1 cellular context compared by ENCODE assay signal in the genomic region with DNA sequence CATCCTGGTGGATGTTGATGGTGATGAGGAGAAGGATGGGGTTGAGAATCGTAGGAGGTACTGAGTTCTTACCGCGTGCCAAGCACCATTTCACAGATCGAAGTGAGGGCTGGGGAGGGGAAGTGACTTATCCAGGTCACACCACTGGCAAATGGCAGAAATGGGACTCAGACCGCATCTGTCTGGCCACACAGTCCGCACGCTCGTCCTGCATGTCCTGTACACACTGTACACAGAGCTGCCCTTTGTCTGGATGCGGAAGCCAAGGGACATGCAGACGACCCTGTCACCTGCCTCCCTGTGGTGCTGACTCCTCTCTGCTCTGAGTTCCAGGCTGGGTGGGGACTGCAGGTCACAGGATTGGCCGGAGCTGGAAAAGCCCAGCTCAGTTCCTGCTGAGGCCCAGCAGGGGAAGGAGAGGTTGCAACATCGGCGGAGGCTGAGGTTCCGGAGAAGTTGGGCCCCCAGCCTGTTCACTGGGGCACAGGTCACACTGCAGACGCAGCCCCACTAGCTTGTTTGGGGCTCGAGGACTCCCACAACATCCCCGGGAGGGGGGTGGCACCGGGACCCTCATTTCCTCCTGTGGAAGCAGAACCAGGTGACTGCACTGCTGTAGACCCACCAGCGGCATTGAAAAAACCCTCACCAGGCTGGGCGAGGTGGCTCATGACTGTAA.
A peak's percentile ranks its signal among the peaks of the same experiment; 100 is the strongest.
TF ChIP-seq lines count a peak whose summit lies in the region.

No MANE protein-coding gene starts in this region.

TF ChIP-seq in HepG2, 621 proteins besides CTCF, POLR2A, EP300 and RAD21 (continued from another document and continues in another):
- TF ChIP-seq, protein P1, sequence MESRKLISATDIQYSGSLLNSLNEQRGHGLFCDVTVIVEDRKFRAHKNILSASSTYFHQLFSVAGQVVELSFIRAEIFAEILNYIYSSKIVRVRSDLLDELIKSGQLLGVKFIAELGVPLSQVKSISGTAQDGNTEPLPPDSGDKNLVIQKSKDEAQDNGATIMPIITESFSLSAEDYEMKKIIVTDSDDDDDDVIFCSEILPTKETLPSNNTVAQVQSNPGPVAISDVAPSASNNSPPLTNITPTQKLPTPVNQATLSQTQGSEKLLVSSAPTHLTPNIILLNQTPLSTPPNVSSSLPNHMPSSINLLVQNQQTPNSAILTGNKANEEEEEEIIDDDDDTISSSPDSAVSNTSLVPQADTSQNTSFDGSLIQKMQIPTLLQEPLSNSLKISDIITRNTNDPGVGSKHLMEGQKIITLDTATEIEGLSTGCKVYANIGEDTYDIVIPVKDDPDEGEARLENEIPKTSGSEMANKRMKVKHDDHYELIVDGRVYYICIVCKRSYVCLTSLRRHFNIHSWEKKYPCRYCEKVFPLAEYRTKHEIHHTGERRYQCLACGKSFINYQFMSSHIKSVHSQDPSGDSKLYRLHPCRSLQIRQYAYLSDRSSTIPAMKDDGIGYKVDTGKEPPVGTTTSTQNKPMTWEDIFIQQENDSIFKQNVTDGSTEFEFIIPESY (CRISPR knock-in tag; IDR thresholded peaks at IDR 0.05), result peak; percentile 84
- TF ChIP-seq ZNF577 (CRISPR knock-in tag; IDR thresholded peaks at IDR 0.05; ENCODE audit: borderline replicate concordance, low read depth), result no peak
- TF ChIP-seq FOXA1 (IDR thresholded peaks at IDR 0.05), result peak; percentile 4; the same call in 1 of the 2 replicates
- peak; percentile 98 for TF ChIP-seq FOXA1 (CRISPR knock-in tag; IDR thresholded peaks at IDR 0.05)
- no peak for TF ChIP-seq TAF15 (IDR thresholded peaks at IDR 0.05; ENCODE audit: low read depth, low read length, poor library complexity, severe bottlenecking)
- TF ChIP-seq PRMT3 (CRISPR knock-in tag; IDR thresholded peaks at IDR 0.05; ENCODE audit: borderline replicate concordance, low read depth), result no peak; the same call in 1 of the 2 replicates
- TF ChIP-seq ZNF724P (CRISPR knock-in tag; IDR thresholded peaks at IDR 0.05; ENCODE audit: borderline replicate concordance), result peak; percentile 51; the same call in 1 of the 2 replicates
- TF ChIP-seq SRSF9 (IDR thresholded peaks at IDR 0.05; ENCODE audit: borderline replicate concordance, insufficient read depth, low read depth, low read length, poor library complexity, severe bottlenecking), result no peak
- 0 out of 2 replicates have a peak, but pooled peaks have one; percentile 61 for TF ChIP-seq TOE1 (CRISPR knock-in tag; IDR thresholded peaks at IDR 0.05)
- peak; percentile 75; the same call in 1 of the 2 replicates for TF ChIP-seq ZNF616 (CRISPR knock-in tag; IDR thresholded peaks at IDR 0.05; ENCODE audit: low read depth)
- TF ChIP-seq SRSF1 (optimal IDR thresholded peaks at IDR 0.05; ENCODE audit: low read depth, low read length), result peak; percentile 80
- TF ChIP-seq, protein P2, sequence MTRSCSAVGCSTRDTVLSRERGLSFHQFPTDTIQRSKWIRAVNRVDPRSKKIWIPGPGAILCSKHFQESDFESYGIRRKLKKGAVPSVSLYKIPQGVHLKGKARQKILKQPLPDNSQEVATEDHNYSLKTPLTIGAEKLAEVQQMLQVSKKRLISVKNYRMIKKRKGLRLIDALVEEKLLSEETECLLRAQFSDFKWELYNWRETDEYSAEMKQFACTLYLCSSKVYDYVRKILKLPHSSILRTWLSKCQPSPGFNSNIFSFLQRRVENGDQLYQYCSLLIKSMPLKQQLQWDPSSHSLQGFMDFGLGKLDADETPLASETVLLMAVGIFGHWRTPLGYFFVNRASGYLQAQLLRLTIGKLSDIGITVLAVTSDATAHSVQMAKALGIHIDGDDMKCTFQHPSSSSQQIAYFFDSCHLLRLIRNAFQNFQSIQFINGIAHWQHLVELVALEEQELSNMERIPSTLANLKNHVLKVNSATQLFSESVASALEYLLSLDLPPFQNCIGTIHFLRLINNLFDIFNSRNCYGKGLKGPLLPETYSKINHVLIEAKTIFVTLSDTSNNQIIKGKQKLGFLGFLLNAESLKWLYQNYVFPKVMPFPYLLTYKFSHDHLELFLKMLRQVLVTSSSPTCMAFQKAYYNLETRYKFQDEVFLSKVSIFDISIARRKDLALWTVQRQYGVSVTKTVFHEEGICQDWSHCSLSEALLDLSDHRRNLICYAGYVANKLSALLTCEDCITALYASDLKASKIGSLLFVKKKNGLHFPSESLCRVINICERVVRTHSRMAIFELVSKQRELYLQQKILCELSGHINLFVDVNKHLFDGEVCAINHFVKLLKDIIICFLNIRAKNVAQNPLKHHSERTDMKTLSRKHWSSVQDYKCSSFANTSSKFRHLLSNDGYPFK (CRISPR knock-in tag; IDR thresholded peaks at IDR 0.05; ENCODE audit: borderline replicate concordance), result peak; percentile 90
- peak; percentile 85; the same call in 1 of the 2 replicates for TF ChIP-seq FIP1L1 (IDR thresholded peaks at IDR 0.05; ENCODE audit: borderline replicate concordance, insufficient read depth, low read depth, low read length)
- peak; percentile 97; the same call in 1 of the 2 replicates for TF ChIP-seq MTA1 (CRISPR knock-in tag; IDR thresholded peaks at IDR 0.05; ENCODE audit: borderline replicate concordance)
- TF ChIP-seq ZNF10 (CRISPR knock-in tag; IDR thresholded peaks at IDR 0.05; ENCODE audit: borderline replicate concordance, low read depth), result no peak
- no peak for TF ChIP-seq ZNF20 (CRISPR knock-in tag; IDR thresholded peaks at IDR 0.05)
- TF ChIP-seq SALL1 (CRISPR knock-in tag; IDR thresholded peaks at IDR 0.05), result peak; percentile 99
- no peak for TF ChIP-seq ZNF251 (CRISPR knock-in tag; IDR thresholded peaks at IDR 0.05)
- TF ChIP-seq, protein P3, sequence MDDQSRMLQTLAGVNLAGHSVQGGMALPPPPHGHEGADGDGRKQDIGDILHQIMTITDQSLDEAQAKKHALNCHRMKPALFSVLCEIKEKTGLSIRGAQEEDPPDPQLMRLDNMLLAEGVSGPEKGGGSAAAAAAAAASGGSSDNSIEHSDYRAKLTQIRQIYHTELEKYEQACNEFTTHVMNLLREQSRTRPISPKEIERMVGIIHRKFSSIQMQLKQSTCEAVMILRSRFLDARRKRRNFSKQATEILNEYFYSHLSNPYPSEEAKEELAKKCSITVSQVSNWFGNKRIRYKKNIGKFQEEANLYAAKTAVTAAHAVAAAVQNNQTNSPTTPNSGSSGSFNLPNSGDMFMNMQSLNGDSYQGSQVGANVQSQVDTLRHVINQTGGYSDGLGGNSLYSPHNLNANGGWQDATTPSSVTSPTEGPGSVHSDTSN (CRISPR knock-in tag; IDR thresholded peaks at IDR 0.05; ENCODE audit: borderline replicate concordance), result no peak
- TF ChIP-seq, protein P4, sequence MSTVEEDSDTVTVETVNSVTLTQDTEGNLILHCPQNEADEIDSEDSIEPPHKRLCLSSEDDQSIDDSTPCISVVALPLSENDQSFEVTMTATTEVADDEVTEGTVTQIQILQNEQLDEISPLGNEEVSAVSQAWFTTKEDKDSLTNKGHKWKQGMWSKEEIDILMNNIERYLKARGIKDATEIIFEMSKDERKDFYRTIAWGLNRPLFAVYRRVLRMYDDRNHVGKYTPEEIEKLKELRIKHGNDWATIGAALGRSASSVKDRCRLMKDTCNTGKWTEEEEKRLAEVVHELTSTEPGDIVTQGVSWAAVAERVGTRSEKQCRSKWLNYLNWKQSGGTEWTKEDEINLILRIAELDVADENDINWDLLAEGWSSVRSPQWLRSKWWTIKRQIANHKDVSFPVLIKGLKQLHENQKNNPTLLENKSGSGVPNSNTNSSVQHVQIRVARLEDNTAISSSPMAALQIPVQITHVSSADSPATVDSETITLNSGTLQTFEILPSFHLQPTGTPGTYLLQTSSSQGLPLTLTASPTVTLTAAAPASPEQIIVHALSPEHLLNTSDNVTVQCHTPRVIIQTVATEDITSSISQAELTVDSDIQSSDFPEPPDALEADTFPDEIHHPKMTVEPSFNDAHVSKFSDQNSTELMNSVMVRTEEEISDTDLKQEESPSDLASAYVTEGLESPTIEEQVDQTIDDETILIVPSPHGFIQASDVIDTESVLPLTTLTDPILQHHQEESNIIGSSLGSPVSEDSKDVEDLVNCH (CRISPR knock-in tag; IDR thresholded peaks at IDR 0.05), result no peak; the same call in 1 of the 2 replicates
- TF ChIP-seq MTF2 (CRISPR knock-in tag; IDR thresholded peaks at IDR 0.05; ENCODE audit: borderline replicate concordance), result peak; percentile 43; the same call in 1 of the 2 replicates
- 0 out of 2 replicates have a peak, but pooled peaks have one; percentile 87 for TF ChIP-seq CC2D1A (CRISPR knock-in tag; IDR thresholded peaks at IDR 0.05)
- TF ChIP-seq, protein P5, sequence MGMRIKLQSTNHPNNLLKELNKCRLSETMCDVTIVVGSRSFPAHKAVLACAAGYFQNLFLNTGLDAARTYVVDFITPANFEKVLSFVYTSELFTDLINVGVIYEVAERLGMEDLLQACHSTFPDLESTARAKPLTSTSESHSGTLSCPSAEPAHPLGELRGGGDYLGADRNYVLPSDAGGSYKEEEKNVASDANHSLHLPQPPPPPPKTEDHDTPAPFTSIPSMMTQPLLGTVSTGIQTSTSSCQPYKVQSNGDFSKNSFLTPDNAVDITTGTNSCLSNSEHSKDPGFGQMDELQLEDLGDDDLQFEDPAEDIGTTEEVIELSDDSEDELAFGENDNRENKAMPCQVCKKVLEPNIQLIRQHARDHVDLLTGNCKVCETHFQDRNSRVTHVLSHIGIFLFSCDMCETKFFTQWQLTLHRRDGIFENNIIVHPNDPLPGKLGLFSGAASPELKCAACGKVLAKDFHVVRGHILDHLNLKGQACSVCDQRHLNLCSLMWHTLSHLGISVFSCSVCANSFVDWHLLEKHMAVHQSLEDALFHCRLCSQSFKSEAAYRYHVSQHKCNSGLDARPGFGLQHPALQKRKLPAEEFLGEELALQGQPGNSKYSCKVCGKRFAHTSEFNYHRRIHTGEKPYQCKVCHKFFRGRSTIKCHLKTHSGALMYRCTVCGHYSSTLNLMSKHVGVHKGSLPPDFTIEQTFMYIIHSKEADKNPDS (CRISPR knock-in tag; IDR thresholded peaks at IDR 0.05), result 0 out of 2 replicates have a peak, but pooled peaks have one; percentile 26
- TF ChIP-seq FOXA3 (CRISPR knock-in tag; IDR thresholded peaks at IDR 0.05), result peak; percentile 98
- TF ChIP-seq CCAR2 (optimal IDR thresholded peaks at IDR 0.05; ENCODE audit: low read depth, low read length), result no peak
- TF ChIP-seq ZNF441 (CRISPR knock-in tag; IDR thresholded peaks at IDR 0.05; ENCODE audit: borderline replicate concordance), result peak; percentile 88
- TF ChIP-seq NCOR1 (IDR thresholded peaks at IDR 0.05; ENCODE audit: borderline replicate concordance, low read length), result peak; percentile 71; the same call in 1 of the 2 replicates
- TF ChIP-seq ZSCAN29 (CRISPR knock-in tag; conservative IDR thresholded peaks at IDR 0.05), result peak; percentile 98
- peak; percentile 97 for TF ChIP-seq ZMYM3 (CRISPR knock-in tag; IDR thresholded peaks at IDR 0.05)
- TF ChIP-seq HNF4A (CRISPR knock-in tag; IDR thresholded peaks at IDR 0.05), result peak; percentile 88
- TF ChIP-seq MYNN (CRISPR knock-in tag; IDR thresholded peaks at IDR 0.05; ENCODE audit: low read depth), result no peak
- TF ChIP-seq ZBTB20 (CRISPR knock-in tag; IDR thresholded peaks at IDR 0.05; ENCODE audit: borderline replicate concordance, low read depth), result peak; percentile 81; the same call in 1 of the 2 replicates
- TF ChIP-seq HNRNPL (IDR thresholded peaks at IDR 0.05; ENCODE audit: low read depth, low read length), result peak; percentile 83; the same call in 1 of the 2 replicates
- TF ChIP-seq HDAC1 (CRISPR knock-in tag; IDR thresholded peaks at IDR 0.05), result peak; percentile 96
- no peak for TF ChIP-seq ZNF878 (CRISPR knock-in tag; IDR thresholded peaks at IDR 0.05)
- TF ChIP-seq, protein P6, sequence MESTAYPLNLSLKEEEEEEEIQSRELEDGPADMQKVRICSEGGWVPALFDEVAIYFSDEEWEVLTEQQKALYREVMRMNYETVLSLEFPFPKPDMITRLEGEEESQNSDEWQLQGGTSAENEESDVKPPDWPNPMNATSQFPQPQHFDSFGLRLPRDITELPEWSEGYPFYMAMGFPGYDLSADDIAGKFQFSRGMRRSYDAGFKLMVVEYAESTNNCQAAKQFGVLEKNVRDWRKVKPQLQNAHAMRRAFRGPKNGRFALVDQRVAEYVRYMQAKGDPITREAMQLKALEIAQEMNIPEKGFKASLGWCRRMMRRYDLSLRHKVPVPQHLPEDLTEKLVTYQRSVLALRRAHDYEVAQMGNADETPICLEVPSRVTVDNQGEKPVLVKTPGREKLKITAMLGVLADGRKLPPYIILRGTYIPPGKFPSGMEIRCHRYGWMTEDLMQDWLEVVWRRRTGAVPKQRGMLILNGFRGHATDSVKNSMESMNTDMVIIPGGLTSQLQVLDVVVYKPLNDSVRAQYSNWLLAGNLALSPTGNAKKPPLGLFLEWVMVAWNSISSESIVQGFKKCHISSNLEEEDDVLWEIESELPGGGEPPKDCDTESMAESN (CRISPR knock-in tag; conservative IDR thresholded peaks at IDR 0.05), result peak; percentile 82; the same call in 1 of the 2 replicates
- TF ChIP-seq TOPORS (CRISPR knock-in tag; IDR thresholded peaks at IDR 0.05), result no peak
- TF ChIP-seq, protein P7, sequence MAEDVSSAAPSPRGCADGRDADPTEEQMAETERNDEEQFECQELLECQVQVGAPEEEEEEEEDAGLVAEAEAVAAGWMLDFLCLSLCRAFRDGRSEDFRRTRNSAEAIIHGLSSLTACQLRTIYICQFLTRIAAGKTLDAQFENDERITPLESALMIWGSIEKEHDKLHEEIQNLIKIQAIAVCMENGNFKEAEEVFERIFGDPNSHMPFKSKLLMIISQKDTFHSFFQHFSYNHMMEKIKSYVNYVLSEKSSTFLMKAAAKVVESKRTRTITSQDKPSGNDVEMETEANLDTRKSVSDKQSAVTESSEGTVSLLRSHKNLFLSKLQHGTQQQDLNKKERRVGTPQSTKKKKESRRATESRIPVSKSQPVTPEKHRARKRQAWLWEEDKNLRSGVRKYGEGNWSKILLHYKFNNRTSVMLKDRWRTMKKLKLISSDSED (CRISPR knock-in tag; IDR thresholded peaks at IDR 0.05), result no peak
- TF ChIP-seq ZNF431 (CRISPR knock-in tag; IDR thresholded peaks at IDR 0.05; ENCODE audit: borderline replicate concordance, low read depth), result peak; percentile 92
- peak; percentile 59; the same call in 1 of the 2 replicates for TF ChIP-seq ZNF432 (CRISPR knock-in tag; IDR thresholded peaks at IDR 0.05; ENCODE audit: borderline replicate concordance)
- TF ChIP-seq, protein P8, sequence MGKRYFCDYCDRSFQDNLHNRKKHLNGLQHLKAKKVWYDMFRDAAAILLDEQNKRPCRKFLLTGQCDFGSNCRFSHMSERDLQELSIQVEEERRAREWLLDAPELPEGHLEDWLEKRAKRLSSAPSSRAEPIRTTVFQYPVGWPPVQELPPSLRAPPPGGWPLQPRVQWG (CRISPR knock-in tag; IDR thresholded peaks at IDR 0.05; ENCODE audit: borderline replicate concordance, low read depth), result peak; percentile 74; the same call in 1 of the 2 replicates
- TF ChIP-seq, protein P9, sequence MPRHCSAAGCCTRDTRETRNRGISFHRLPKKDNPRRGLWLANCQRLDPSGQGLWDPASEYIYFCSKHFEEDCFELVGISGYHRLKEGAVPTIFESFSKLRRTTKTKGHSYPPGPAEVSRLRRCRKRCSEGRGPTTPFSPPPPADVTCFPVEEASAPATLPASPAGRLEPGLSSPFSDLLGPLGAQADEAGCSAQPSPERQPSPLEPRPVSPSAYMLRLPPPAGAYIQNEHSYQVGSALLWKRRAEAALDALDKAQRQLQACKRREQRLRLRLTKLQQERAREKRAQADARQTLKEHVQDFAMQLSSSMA (CRISPR knock-in tag; IDR thresholded peaks at IDR 0.05), result 0 out of 2 replicates have a peak, but pooled peaks have one; percentile 19
- no peak for TF ChIP-seq MTA3 (CRISPR knock-in tag; IDR thresholded peaks at IDR 0.05)
- no peak for TF ChIP-seq SRSF4 (IDR thresholded peaks at IDR 0.05; ENCODE audit: low read depth, low read length, poor library complexity, severe bottlenecking)
- peak; percentile 89; the same call in 1 of the 2 replicates for TF ChIP-seq ZNF816 (CRISPR knock-in tag; IDR thresholded peaks at IDR 0.05; ENCODE audit: borderline replicate concordance)
- TF ChIP-seq BCL6 (CRISPR knock-in tag; IDR thresholded peaks at IDR 0.05), result peak; percentile 70
- TF ChIP-seq CBFB (CRISPR knock-in tag; IDR thresholded peaks at IDR 0.05), result peak; percentile 80; the same call in 1 of the 2 replicates
